Comparison of ENCODE assay signal across 18 cellular contexts in the genomic region with DNA sequence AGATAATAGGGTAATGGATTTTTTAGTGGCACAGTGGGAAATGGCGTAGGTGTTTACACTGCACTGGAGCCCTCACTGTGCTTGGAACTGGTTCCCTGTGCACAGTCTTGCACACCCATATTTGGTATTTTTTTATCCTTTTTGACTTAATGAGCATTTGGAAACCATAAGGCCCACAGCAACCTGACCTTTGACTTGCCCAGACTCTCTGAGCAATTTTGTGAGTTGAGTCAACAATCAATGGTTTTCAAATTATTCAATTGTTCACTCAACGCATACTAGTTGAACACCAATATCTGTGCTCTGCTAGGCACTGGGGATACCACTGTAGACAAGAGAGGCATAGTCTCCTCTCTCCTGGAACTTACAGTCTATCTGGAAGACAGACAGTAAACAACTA. TPM values are rescaled to one million over a fixed set of nuclear protein-coding genes. Genes with fewer than 3 reads are reported as not detected.
DNase-seq lines count a peak whose midpoint lies in the region; ATAC-seq and TF ChIP-seq lines count a peak whose summit lies in the region.
"Had no signal": no experiment of that assay in that cellular context is flagged by ENCODE, and none has a peak within 500 bp of the region (broad histone marks: within the 10 kb centered on the region; RNA-seq: fewer than 3 reads in every experiment).

No MANE protein-coding gene starts in this region.

- POLR2A ChIA-PET in CD8-positive, alpha-beta T cell (lab: Charles Lee), result interaction anchor here (3.5 to 4.3 kb wide), 3 partner anchors 8 to 13 kb away, joined by 16 to 31 read pairs (median 21); a partner anchor contains a TSS
- POLR2A ChIA-PET in activated B cell treated with CpG ODN at 0.5 μM for 24 hours (lab: Charles Lee), result interaction anchor here (3.3 kb wide), 1 partner anchor 13 kb away, joined by 14 read pairs; a partner anchor contains a TSS

- H3K27me3 Mint-ChIP-seq in CD4-positive, CD25-positive, alpha-beta regulatory T cell, result no peaks in the 10 kb centered on the region
- H3K27me3 Mint-ChIP-seq in CD8-positive, alpha-beta T cell (ENCODE audit: low read depth), result no peaks in the 10 kb centered on the region
- no peaks in the 10 kb centered on the region for H3K27me3 Mint-ChIP-seq in activated B cell treated with CpG ODN at 0.5 μM for 24 hours
- no peaks in the 10 kb centered on the region for H3K27me3 Mint-ChIP-seq in naive B cell

- H3K4me3 Mint-ChIP-seq in CD4-positive, CD25-positive, alpha-beta regulatory T cell, result peak overlapping the region; percentile 27 to 94 (median 45)
- H3K4me3 Mint-ChIP-seq in CD8-positive, alpha-beta T cell, result peak overlapping the region; percentile 24
- H3K4me3 Mint-ChIP-seq in activated B cell treated with CpG ODN at 0.5 μM for 24 hours, result no peak overlapping the region
- peak overlapping the region in 2 of 8 donors; percentile 16 for H3K4me3 Mint-ChIP-seq in naive B cell

- peaks cover 100% of the 10 kb centered on the region for H3K4me1 ChIP-seq in CD4-positive, CD25-positive, alpha-beta regulatory T cell (ENCODE audit: control insufficient read depth, insufficient read depth, low read length, poor library complexity, severe bottlenecking)
- peaks cover 97% of the 10 kb centered on the region for H3K4me1 ChIP-seq in CD8-positive, alpha-beta T cell (ENCODE audit: insufficient read depth, low read length)
- H3K4me1 ChIP-seq in left lung, result peaks cover 26 to 96% of the 10 kb centered on the region in 2 donors

- intact Hi-C loops in CD8-positive, alpha-beta T cell (cut with DNase I, micrococcal nuclease), result no loop called here
- intact Hi-C loops in activated B cell treated with CpG ODN at 0.5 μM for 24 hours (cut with micrococcal nuclease), result no loop called here
- intact Hi-C loops in left lung (cut with DNase I), result no loop called here

- ATAC-seq in CD4-positive, CD25-positive, alpha-beta regulatory T cell (ENCODE audit: low read depth in 2 of 2), result no peak
- no peak for ATAC-seq in CD8-positive, alpha-beta T cell
- ATAC-seq in activated B cell treated with CpG ODN at 0.5 μM for 24 hours (ENCODE audit: low read depth) (no peak), naive B cell (ENCODE audit: low read depth in 2 of 2) (no peak), left lung (no peak), GM18861 (IDR thresholded peaks at IDR 0.05; ENCODE audit: unreplicated experiment) (no peak)

- no peaks in the 10 kb centered on the region for H3K27me3 ChIP-seq in CD4-positive, CD25-positive, alpha-beta regulatory T cell (ENCODE audit: control insufficient read depth, insufficient read depth, low read length)
- H3K27me3 ChIP-seq in CD8-positive, alpha-beta T cell (ENCODE audit: insufficient read depth, low read length), result no peaks in the 10 kb centered on the region
- no peaks in the 10 kb centered on the region for H3K27me3 ChIP-seq in left lung
- H3K27me3 ChIP-seq: esophagus squamous epithelium, pancreas, sigmoid colon had no signal

- no peak for TF ChIP-seq CTCF in CD8-positive, alpha-beta T cell (IDR thresholded peaks at IDR 0.05)
- no peak for TF ChIP-seq CTCF in activated B cell treated with CpG ODN at 0.5 μM for 24 hours (IDR thresholded peaks at IDR 0.05)
- TF ChIP-seq CTCF in left lung (IDR thresholded peaks at IDR 0.05), result no peak

- no peak for DNase-seq in CD4-positive, CD25-positive, alpha-beta regulatory T cell
- DNase-seq in CD8-positive, alpha-beta T cell, result no peak
- DNase-seq in activated B cell treated with CpG ODN at 0.5 μM for 24 hours (no peak), naive B cell (no peak), left lung (no peak)
- no peak for DNase-seq in activated effector memory CD4-positive, alpha-beta T cell treated with anti-CD3 and anti-CD28 coated beads, Interleukin-2, amount 50 U/mL, for 16 hours
- DNase-seq: AML-193; esophagus squamous epithelium; NCI-H1092 treated with DMSO at 0.1 percent for 48 hours; NCI-H2081 treated with DMSO at 0.1 percent for 48 hours; NCI-H510A treated with DMSO at 0.1 percent for 48 hours; pancreas; sigmoid colon; stimulated activated CD4-positive, alpha-beta T cell treated with anti-CD3 and anti-CD28 coated beads, Interleukin-1b, Interleukin-23, amount 100 ng/mL, for 48 hours; substantia nigra had no signal

- peak overlapping the region; percentile 84 to 100 (median 94) for H3K27ac Mint-ChIP-seq in CD4-positive, CD25-positive, alpha-beta regulatory T cell
- peak overlapping the region; percentile 66 for H3K27ac Mint-ChIP-seq in CD8-positive, alpha-beta T cell
- H3K27ac Mint-ChIP-seq in activated B cell treated with CpG ODN at 0.5 μM for 24 hours, result peak overlapping the region; percentile 62
- H3K27ac Mint-ChIP-seq in naive B cell, result peak overlapping the region; percentile 8 to 80 (median 39)

- H3K9me3 Mint-ChIP-seq in CD4-positive, CD25-positive, alpha-beta regulatory T cell, result peaks cover 0 to 2% (median 0%) of the 10 kb centered on the region in 7 donors
- H3K9me3 Mint-ChIP-seq in CD8-positive, alpha-beta T cell, result no peaks in the 10 kb centered on the region
- H3K9me3 Mint-ChIP-seq in activated B cell treated with CpG ODN at 0.5 μM for 24 hours (no peaks in the 10 kb centered on the region), naive B cell (peaks cover 0 to 4% (median 0%) of the 10 kb centered on the region in 7 donors)

- H3K9me3 ChIP-seq in CD4-positive, CD25-positive, alpha-beta regulatory T cell (ENCODE audit: control insufficient read depth in 2 of 2, low read length in 2 of 2), result no peaks in the 10 kb centered on the region
- no peaks in the 10 kb centered on the region for H3K9me3 ChIP-seq in CD8-positive, alpha-beta T cell (ENCODE audit: low read length)
- no peaks in the 10 kb centered on the region for H3K9me3 ChIP-seq in left lung
- H3K9me3 ChIP-seq: esophagus squamous epithelium, pancreas, sigmoid colon had no signal

- H3K36me3 Mint-ChIP-seq in CD4-positive, CD25-positive, alpha-beta regulatory T cell, result peaks cover 64% of the 10 kb centered on the region
- peaks cover 87% of the 10 kb centered on the region for H3K36me3 Mint-ChIP-seq in CD8-positive, alpha-beta T cell
- H3K36me3 Mint-ChIP-seq in activated B cell treated with CpG ODN at 0.5 μM for 24 hours (ENCODE audit: low read depth) (peaks cover 96% of the 10 kb centered on the region), naive B cell (peaks cover 32 to 35% of the 10 kb centered on the region in 2 donors)

- H3K27ac ChIP-seq in CD4-positive, CD25-positive, alpha-beta regulatory T cell (ENCODE audit: insufficient read depth, low read length, poor library complexity, severe bottlenecking), result peak overlapping the region; percentile 99
- no peak overlapping the region for H3K27ac ChIP-seq in CD8-positive, alpha-beta T cell (ENCODE audit: low read depth, low read length)
- peak overlapping the region in 1 of 2 donors; percentile 39 for H3K27ac ChIP-seq in left lung
- H3K27ac ChIP-seq: KMS-11, pancreas, VCaP had no signal

- peaks cover 55 to 100% (median 93%) of the 10 kb centered on the region in 4 donors for H3K4me1 Mint-ChIP-seq in CD4-positive, CD25-positive, alpha-beta regulatory T cell
- H3K4me1 Mint-ChIP-seq in CD8-positive, alpha-beta T cell (ENCODE audit: low read depth), result peaks cover 100% of the 10 kb centered on the region
- H3K4me1 Mint-ChIP-seq in activated B cell treated with CpG ODN at 0.5 μM for 24 hours, result peaks cover 98% of the 10 kb centered on the region
- H3K4me1 Mint-ChIP-seq in naive B cell, result peaks cover 57 to 97% (median 76%) of the 10 kb centered on the region in 3 donors

- peaks cover 59% of the 10 kb centered on the region for H3K36me3 ChIP-seq in CD4-positive, CD25-positive, alpha-beta regulatory T cell (ENCODE audit: control insufficient read depth, insufficient read depth, low read length)
- H3K36me3 ChIP-seq in CD8-positive, alpha-beta T cell (ENCODE audit: insufficient read depth, low read length), result no peaks in the 10 kb centered on the region
- H3K36me3 ChIP-seq in left lung, result peaks cover 0 to 35% of the 10 kb centered on the region in 2 donors
- H3K36me3 ChIP-seq: pancreas, sigmoid colon had no signal

- H3K4me3 ChIP-seq in CD4-positive, CD25-positive, alpha-beta regulatory T cell (ENCODE audit: low read depth, low read length), result peak overlapping the region; percentile 70
- no peak overlapping the region for H3K4me3 ChIP-seq in CD8-positive, alpha-beta T cell (ENCODE audit: low read depth, low read length)
- H3K4me3 ChIP-seq in left lung, result no peak overlapping the region
- H3K4me3 ChIP-seq: esophagus squamous epithelium, pancreas, sigmoid colon had no signal

- CTCF ChIA-PET in CD8-positive, alpha-beta T cell (lab: Charles Lee), result interaction anchor here (1.3 to 2.7 kb wide), 3 partner anchors 14 to 112 kb away, joined by 4 to 7 read pairs (median 5); a partner anchor contains a TSS
- CTCF ChIA-PET in activated B cell treated with CpG ODN at 0.5 μM for 24 hours (lab: Charles Lee), result interaction anchor here (1.2 kb wide), 1 partner anchor 35 kb away, joined by 3 read pairs; no protein-coding TSS in a partner anchor

RNA-seq across cellular contexts. Expression of a gene that starts 14.3 kb away (rescaled TPM):
- 1,181 TPM for total RNA-seq in CD4-positive, CD25-positive, alpha-beta regulatory T cell
- 100 to 1,000 TPM; 441 to 539 (median 477) TPM for polyA plus RNA-seq in CD4-positive, CD25-positive, alpha-beta regulatory T cell
- total RNA-seq in CD8-positive, alpha-beta T cell, result 1,000 to 10,000 TPM; 1,070 to 1,104 TPM
- total RNA-seq in activated B cell treated with CpG ODN at 0.5 μM for 24 hours, result 1,441 and 1,546 TPM in 2 replicates
- 100 to 1,000 TPM; 156 to 277 (median 187) TPM for polyA plus RNA-seq in naive B cell (ENCODE audit: low read depth in 6 of 6)
- 100 to 1,000 TPM; 479 to 693 TPM for total RNA-seq in left lung

Comparison
In these comparisons a context has a peak if more than half of its experiments do, and no peak if none do; other contexts are left out.
1. H3K27ac Mint-ChIP-seq: peak in every context shown above with its lines; median percentile 94 in CD4-positive, CD25-positive, alpha-beta regulatory T cell; 66 in CD8-positive, alpha-beta T cell; 62 in activated B cell treated with CpG ODN at 0.5 μM for 24 hours; 39 in naive B cell.